In the genomic region with DNA sequence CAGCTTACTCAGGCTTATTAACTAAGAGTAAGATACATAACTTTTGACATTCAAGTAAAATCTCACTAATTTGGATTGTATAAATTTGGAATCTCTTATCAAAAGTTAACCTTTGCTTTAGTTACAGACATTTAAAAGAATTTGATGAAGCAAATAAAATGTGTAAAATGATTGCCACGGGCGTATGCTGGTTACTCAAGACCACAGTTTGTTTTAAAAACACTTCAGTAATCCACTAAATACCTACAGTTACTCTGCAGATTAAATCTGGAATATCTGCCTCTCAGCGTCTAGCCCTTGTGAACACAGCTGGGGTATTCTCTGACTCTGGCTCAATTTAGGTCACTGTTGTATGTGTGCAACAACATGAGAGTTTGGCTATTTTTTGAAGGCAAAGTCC, we compare ENCODE assay signal across 24 cellular contexts.
"Had no signal": no experiment of that assay in that cellular context is flagged by ENCODE, and none has a peak within 500 bp of the region (broad histone marks: within the 10 kb centered on the region; RNA-seq: fewer than 3 reads in every experiment).

No MANE protein-coding gene starts in this region.

- H3K27me3 ChIP-seq: colonic mucosa, esophagus squamous epithelium, gastroesophageal sphincter, heart right ventricle, left lung had no signal

- H3K4me1 ChIP-seq: colonic mucosa, esophagus squamous epithelium, gastroesophageal sphincter, left lung, lower lobe of right lung had no signal

- H3K27ac ChIP-seq: colonic mucosa, epithelial cell of prostate, gastroesophageal sphincter, left lung, lower lobe of right lung had no signal

- FAIRE-seq: endometrium, islet of Langerhans, keratinocyte had no signal

- H3K36me3 ChIP-seq: colonic mucosa, esophagus squamous epithelium, gastroesophageal sphincter, heart right ventricle, left lung, lower lobe of right lung had no signal

- DNase-seq: colonic mucosa; cortex of kidney; effector CD8-positive, alpha-beta T cell; effector memory CD8-positive, alpha-beta T cell; endodermal cell; erythroblast; esophagus squamous epithelium; foreskin fibroblast; foreskin melanocyte; head of caudate nucleus; heart right ventricle; hippocampal formation; left cardiac atrium; left ventricle myocardium superior; lower lobe of right lung; mesenchymal stem cell; midbrain had no signal

- ATAC-seq: effector memory CD8-positive, alpha-beta T cell; esophagus mucosa; gastroesophageal sphincter; heart right ventricle; left cardiac atrium; left lung; left ventricle myocardium superior; lower lobe of right lung had no signal

- H3K9me3 ChIP-seq: colonic mucosa, esophagus squamous epithelium, gastroesophageal sphincter, lower lobe of right lung had no signal

- H3K4me3 ChIP-seq: colonic mucosa, esophagus squamous epithelium, gastroesophageal sphincter, heart right ventricle, left lung, lower lobe of right lung had no signal
